Comparison of ENCODE assay signal across 15 cellular contexts in genomic region chr5:56917534-56917933, GRCh38.
"Had no signal": no experiment of that assay in that cellular context is flagged by ENCODE, and none has a peak within 500 bp of the region (broad histone marks: within the 10 kb centered on the region; RNA-seq: fewer than 3 reads in every experiment).

No MANE protein-coding gene starts in this region.

- H3K4me3 Mint-ChIP-seq: activated naive CD8-positive, alpha-beta T cell; activated T-cell treated with anti-CD3 and anti-CD28 coated beads, Interleukin-2, amount 50 U/mL, for 4 hours; stimulated activated naive B cell treated with anti-CD40 and anti-IgM and Interleukin-4, amounts not matched to agents 10 μg/mL and 1 μg/mL and 100 μg/mL, for 72 hours; T-helper 2 cell treated with Interferon-gamma antibody and Interleukin-4, amounts not matched to agents 5 μg/mL and 100 μg/mL, for 36 hours had no signal

- H3K27ac Mint-ChIP-seq: activated naive CD8-positive, alpha-beta T cell; stimulated activated naive B cell treated with anti-CD40 and anti-IgM and Interleukin-4, amounts not matched to agents 10 μg/mL and 1 μg/mL and 100 μg/mL, for 72 hours; T-helper 2 cell treated with Interferon-gamma antibody and Interleukin-4, amounts not matched to agents 5 μg/mL and 100 μg/mL, for 36 hours had no signal

- H3K4me3 ChIP-seq: esophagus muscularis mucosa, pancreas had no signal

- H3K27me3 ChIP-seq: brain microvascular endothelial cell, esophagus muscularis mucosa, pancreas had no signal

- H3K27ac ChIP-seq: brain microvascular endothelial cell, esophagus muscularis mucosa, pancreas had no signal

- ATAC-seq: activated T-cell treated with anti-CD3 and anti-CD28 coated beads, Interleukin-2, amount 50 U/mL, for 4 hours; stimulated activated naive B cell treated with anti-CD40 and anti-IgM and Interleukin-4, amounts not matched to agents 10 μg/mL and 1 μg/mL and 100 μg/mL, for 72 hours had no signal

- H3K4me1 ChIP-seq: esophagus muscularis mucosa had no signal

- H3K27me3 Mint-ChIP-seq: activated naive CD8-positive, alpha-beta T cell; stimulated activated naive B cell treated with anti-CD40 and anti-IgM and Interleukin-4, amounts not matched to agents 10 μg/mL and 1 μg/mL and 100 μg/mL, for 72 hours had no signal

- H3K4me1 Mint-ChIP-seq: stimulated activated naive B cell treated with anti-CD40 and anti-IgM and Interleukin-4, amounts not matched to agents 10 μg/mL and 1 μg/mL and 100 μg/mL, for 72 hours had no signal

- H3K9me3 ChIP-seq: esophagus muscularis mucosa, pancreas had no signal

- DNase-seq: activated CD4-positive, alpha-beta T cell treated with anti-CD3 and anti-CD28 coated beads, Interleukin-2, amount 50 U/mL, for 4 hours; activated CD4-positive, CD25-positive, alpha-beta regulatory T cell treated with anti-CD3 and anti-CD28 coated beads, Interleukin-2, amount 50 U/mL, for 72 hours; activated gamma-delta T cell; activated T-cell treated with anti-CD3 and anti-CD28 coated beads, Interleukin-2, amount 50 U/mL, for 4 hours; brain microvascular endothelial cell; glutamatergic neuron; pancreas; retina; stimulated activated CD4-positive, alpha-beta T cell treated with anti-CD3 and anti-CD28 coated beads, Interleukin-1b, Interleukin-23, amount 100 ng/mL, for 48 hours; stimulated activated naive B cell treated with anti-CD40 and anti-IgM and Interleukin-4, amounts not matched to agents 10 μg/mL and 1 μg/mL and 100 μg/mL, for 72 hours; SW 1271; trophoblast cell had no signal

- H3K9me3 Mint-ChIP-seq: activated T-cell treated with anti-CD3 and anti-CD28 coated beads, Interleukin-2, amount 50 U/mL, for 4 hours; stimulated activated naive B cell treated with anti-CD40 and anti-IgM and Interleukin-4, amounts not matched to agents 10 μg/mL and 1 μg/mL and 100 μg/mL, for 72 hours; T-helper 2 cell treated with Interferon-gamma antibody and Interleukin-4, amounts not matched to agents 5 μg/mL and 100 μg/mL, for 36 hours had no signal
